Comparison of ENCODE assay signal across 9 cellular contexts in the genomic region with DNA sequence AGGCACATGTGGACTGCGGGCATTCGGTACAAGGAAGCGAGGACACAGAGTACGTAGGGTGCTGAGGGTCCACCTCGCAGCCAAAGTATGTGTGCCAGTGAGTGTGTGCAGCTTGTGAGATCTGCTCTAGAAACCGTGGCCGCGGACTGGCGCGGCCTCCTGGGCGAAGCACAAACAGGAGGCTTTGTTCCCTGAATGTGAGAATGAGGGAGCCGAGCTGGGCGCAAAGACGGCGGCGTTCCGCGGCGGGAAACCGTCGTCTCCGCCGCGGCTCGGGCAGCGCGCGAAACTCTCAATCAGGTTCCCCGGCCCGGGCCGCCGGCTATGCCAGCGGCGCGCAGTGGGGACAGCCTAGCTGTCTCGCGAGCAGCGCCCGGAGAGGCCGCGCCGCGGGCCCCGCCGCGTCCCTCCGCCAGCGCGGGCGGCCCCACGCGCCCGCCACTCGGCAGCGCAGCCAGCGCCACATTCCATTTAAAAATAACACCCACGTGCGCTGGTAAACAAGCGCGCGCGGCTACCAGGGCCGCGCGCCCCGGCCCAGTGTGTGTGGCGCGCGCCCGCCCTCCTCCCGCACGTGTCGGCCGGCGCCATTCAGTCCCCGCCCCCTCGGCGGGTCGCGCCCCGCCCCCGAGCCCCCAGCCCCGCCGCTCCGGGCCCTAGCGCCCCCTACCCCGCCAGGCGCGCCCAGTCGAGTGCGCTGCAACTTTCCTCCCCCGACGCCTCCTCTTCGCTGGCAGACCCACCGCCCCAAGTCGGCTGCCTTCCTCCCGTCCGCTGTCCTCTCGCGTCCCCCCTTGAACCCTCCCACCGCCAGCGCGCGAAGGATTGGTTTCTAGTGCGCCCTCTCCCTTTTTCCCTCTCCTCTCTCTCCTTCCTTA. TPM values are rescaled to one million over a fixed set of nuclear protein-coding genes. Genes with fewer than 3 reads are reported as not detected.
DNase-seq lines count a peak whose midpoint lies in the region; ATAC-seq, FAIRE-seq and TF ChIP-seq lines count a peak whose summit lies in the region.
"Had no signal": no experiment of that assay in that cellular context is flagged by ENCODE, and none has a peak within 500 bp of the region (broad histone marks: within the 10 kb centered on the region; RNA-seq: fewer than 3 reads in every experiment).

No MANE protein-coding gene starts in this region.

- peaks cover 4% of the 10 kb centered on the region for H3K36me3 Mint-ChIP-seq in neural crest cell (ENCODE audit: low read depth)

- no peak for ATAC-seq in GM21529 (IDR thresholded peaks at IDR 0.05; ENCODE audit: unreplicated experiment)

- no peaks in the 10 kb centered on the region for H3K27me3 ChIP-seq in SJSA1 (replicated peaks)
- no peaks in the 10 kb centered on the region for H3K27me3 ChIP-seq in stomach smooth muscle (ENCODE audit: control insufficient read depth in 1 of 2, insufficient read depth in 2 of 2, low read length in 2 of 2)

- peaks cover 22% of the 10 kb centered on the region for H3K4me1 ChIP-seq in SJSA1 (replicated peaks)
- H3K4me1 ChIP-seq in stomach smooth muscle (ENCODE audit: control insufficient read depth, insufficient read depth, low read length), result peaks cover 30% of the 10 kb centered on the region

- H3K9me3 ChIP-seq in SJSA1 (replicated peaks), result no peaks in the 10 kb centered on the region
- H3K9me3 ChIP-seq in stomach smooth muscle (ENCODE audit: control insufficient read depth in 2 of 2, low read length in 2 of 2), result no peaks in the 10 kb centered on the region

- DNase-seq in EH (ENCODE audit: low read depth) (peak; percentile 66), KBM-7 (peak; percentile 52), SJSA1 (ENCODE audit: low read depth in 1 of 2, low spot score in 2 of 2) (peak in 1 of 2 experiments; percentile 60), frontal cortex (ENCODE audit: low spot score in 2 of 2) (peak; percentile 80 to 88), neural crest cell (ENCODE audit: low read depth, low spot score) (peak; percentile 69)
- peak; percentile 57 to 85 (median 72) for DNase-seq in activated naive CD4-positive, alpha-beta T cell (lab: John Stamatoyannopoulos, UW)

- FAIRE-seq in frontal cortex (lab: Jason Lieb, UNC), result no peak
- FAIRE-seq: colon had no signal

- peak overlapping the region; percentile 98 for H3K27ac Mint-ChIP-seq in neural crest cell (ENCODE audit: unreplicated experiment)

- in situ Hi-C loops in KBM-7 (cut with MboI; ENCODE audit: low pct_unique_long_range_greater_than_20kb, low sequenced_read_pairs), result loop anchor here (25.0 kb wide), 1 partner anchor 230 kb away; no protein-coding TSS in a partner anchor

- H3K9me3 Mint-ChIP-seq in neural crest cell, result no peaks in the 10 kb centered on the region

- H3K36me3 ChIP-seq in SJSA1 (peaks cover 19% of the 10 kb centered on the region), stomach smooth muscle (ENCODE audit: control insufficient read depth in 2 of 2, insufficient read depth in 2 of 2, low read length in 2 of 2) (no peaks in the 10 kb centered on the region)

- peak overlapping the region; percentile 70 to 79 for H3K9ac ChIP-seq in stomach smooth muscle (ENCODE audit: low read length in 2 of 2)

- H3K27ac ChIP-seq in SJSA1, result peak overlapping the region; percentile 88
- peak overlapping the region; percentile 92 for H3K27ac ChIP-seq in stomach smooth muscle (ENCODE audit: low read length)

- H3K27me3 Mint-ChIP-seq in neural crest cell (ENCODE audit: low read depth), result peaks cover 24% of the 10 kb centered on the region

- peaks cover 20% of the 10 kb centered on the region for H3K4me1 Mint-ChIP-seq in neural crest cell

- H3K4me3 ChIP-seq in SJSA1 (peak overlapping the region; percentile 93), stomach smooth muscle (ENCODE audit: low read length in 2 of 2) (peak overlapping the region; percentile 75 to 98)

- TF ChIP-seq CTCF in neural crest cell (conservative IDR thresholded peaks at IDR 0.05), result peak; percentile 27

- H3K4me3 Mint-ChIP-seq in neural crest cell, result peak overlapping the region; percentile 99

RNA-seq across cellular contexts. Expression of a gene that starts 3.0 kb away (rescaled TPM):
- total RNA-seq in SJSA1 (2014; rRNA removed; shearing (Covaris generic)), result 15.3 and 20.4 TPM in 2 replicates
- total RNA-seq in frontal cortex (40.4 TPM), neural crest cell (32.8 and 35.7 TPM in 2 replicates)
